16 cellular contexts compared by ENCODE assay signal in genomic region chr10:86952106-86952505, GRCh38. TPM values are rescaled to one million over a fixed set of nuclear protein-coding genes. Genes with fewer than 3 reads are reported as not detected.
DNase-seq lines count a peak whose midpoint lies in the region; ATAC-seq and TF ChIP-seq lines count a peak whose summit lies in the region.
"Had no signal": no experiment of that assay in that cellular context is flagged by ENCODE, and none has a peak within 500 bp of the region (broad histone marks: within the 10 kb centered on the region; RNA-seq: fewer than 3 reads in every experiment).

No MANE protein-coding gene starts in this region.

- TF ChIP-seq CTCF in endothelial cell (IDR thresholded peaks at IDR 0.05; ENCODE audit: unreplicated experiment), result no peak
- TF ChIP-seq CTCF in neural crest cell (conservative IDR thresholded peaks at IDR 0.05), result no peak
- TF ChIP-seq CTCF in tibial artery (IDR thresholded peaks at IDR 0.05), result no peak

- peak overlapping the region; percentile 91 to 94 for H3K27ac ChIP-seq in tibial artery
- H3K27ac ChIP-seq: RWPE1 had no signal

- H3K4me3 Mint-ChIP-seq in T-cell (no peak overlapping the region), endothelial cell (ENCODE audit: unreplicated experiment) (peak overlapping the region; percentile 98), neural crest cell (no peak overlapping the region)

- CTCF ChIA-PET in T-cell (lab: Charles Lee), result no interaction called here

- H3K36me3 Mint-ChIP-seq in T-cell (peaks cover 12% of the 10 kb centered on the region), endothelial cell (ENCODE audit: low read depth, unreplicated experiment) (peaks cover 43% of the 10 kb centered on the region), neural crest cell (ENCODE audit: low read depth) (peaks cover 12% of the 10 kb centered on the region)

- POLR2A ChIA-PET in T-cell (lab: Charles Lee), result no interaction called here

- H3K9me3 ChIP-seq in tibial artery, result no peaks in the 10 kb centered on the region

- H3K4me1 Mint-ChIP-seq in T-cell, result peaks cover 11 to 33% (median 21%) of the 10 kb centered on the region in 3 donors
- peaks cover 60% of the 10 kb centered on the region for H3K4me1 Mint-ChIP-seq in endothelial cell (ENCODE audit: unreplicated experiment)
- H3K4me1 Mint-ChIP-seq in neural crest cell, result peaks cover 30% of the 10 kb centered on the region

- H3K4me3 ChIP-seq in tibial artery, result no peak overlapping the region

- ATAC-seq in T-cell (replicated peaks in 1 of 4) (no peak), GM18868 (IDR thresholded peaks at IDR 0.05; ENCODE audit: unreplicated experiment) (no peak)
- ATAC-seq: PC-3 had no signal

- H3K9me3 Mint-ChIP-seq in T-cell, result peaks cover 7 to 13% (median 10%) of the 10 kb centered on the region in 3 donors
- no peaks in the 10 kb centered on the region for H3K9me3 Mint-ChIP-seq in endothelial cell (ENCODE audit: unreplicated experiment)
- H3K9me3 Mint-ChIP-seq in neural crest cell, result peaks cover 14% of the 10 kb centered on the region

- no peaks in the 10 kb centered on the region for H3K27me3 ChIP-seq in tibial artery

- H3K4me1 ChIP-seq in tibial artery, result peaks cover 10 to 63% (median 45%) of the 10 kb centered on the region in 4 donors

- H3K27me3 Mint-ChIP-seq in T-cell (no peaks in the 10 kb centered on the region), endothelial cell (ENCODE audit: unreplicated experiment) (peaks cover 6% of the 10 kb centered on the region), neural crest cell (ENCODE audit: low read depth) (no peaks in the 10 kb centered on the region)

- intact Hi-C loops in tibial artery (cut with DNase I; ENCODE audit: low total_unique reads), result no loop called here

- peak overlapping the region; percentile 12 to 25 for H3K27ac Mint-ChIP-seq in T-cell
- peak overlapping the region; percentile 72 for H3K27ac Mint-ChIP-seq in endothelial cell (ENCODE audit: unreplicated experiment)
- peak overlapping the region; percentile 36 for H3K27ac Mint-ChIP-seq in neural crest cell (ENCODE audit: unreplicated experiment)

- H3K36me3 ChIP-seq in tibial artery, result no peaks in the 10 kb centered on the region

- DNase-seq in T-cell (no peak), endothelial cell (ENCODE audit: low spot score) (no peak), neural crest cell (ENCODE audit: low read depth, low spot score) (no peak), tibial artery (peak in 1 of 2 donors; percentile 48), Kasumi-1 (lab: John Stamatoyannopoulos, UW) (no peak)
- DNase-seq in stimulated activated CD4-positive, alpha-beta T cell treated with anti-CD3 and anti-CD28 coated beads, Interleukin-15, amount 100 ng/mL, for 24 hours, result no peak
- DNase-seq: ACHN, H7, KBM-7, NCI-H1436, NCI-H2029, NCI-H2171 treated with DMSO at 0.1 percent for 48 hours, NCI-H446 treated with DMSO at 0.1 percent for 48 hours, PC-3 had no signal

RNA-seq across cellular contexts. Expression of gene MMRN2, which starts 5.3 kb away (rescaled TPM):
- total RNA-seq in T-cell (under 1 TPM in 4 of 5 donors, not detected in 1; 0.09 to 0.96 (median 0.33) TPM), endothelial cell (ENCODE audit: unreplicated experiment) (563 TPM), neural crest cell (0.27 and 0.40 TPM in 2 replicates)

RNA-seq across cellular contexts. Expression of gene SNCG, which starts 6.3 kb away (rescaled TPM):
- total RNA-seq in T-cell, result under 1 TPM in 3 of 5 donors, not detected in 2; 0.41 to 0.66 (median 0.44) TPM
- total RNA-seq in endothelial cell (ENCODE audit: unreplicated experiment), result 52.9 TPM
- 7.8 and 8.2 TPM in 2 replicates for total RNA-seq in neural crest cell

RNA-seq across cellular contexts. Expression of gene ADIRF, which starts 16.2 kb away (rescaled TPM):
- total RNA-seq in T-cell (under 1 TPM in 3 of 5 donors, not detected in 2; 0.41 to 0.76 (median 0.66) TPM), endothelial cell (ENCODE audit: unreplicated experiment) (not detected), neural crest cell (not detected in 2 replicates)
- total RNA-seq: H7 had no signal

Comparison
In these comparisons a context has a peak if more than half of its experiments do, and no peak if none do; other contexts are left out.
1. H3K27ac Mint-ChIP-seq: peak in every context shown above with its lines; median percentile 72 in endothelial cell; 36 in neural crest cell; 18 in T-cell.
2. RNA of gene MMRN2, which starts 5.3 kb away (total RNA-seq): 563 TPM in endothelial cell (single experiment); 0.27 to 0.40 TPM in neural crest cell and 0.09 to 0.96 TPM in T-cell; every median in the first group is over 100 times any median in the second.